ENCODE assay signal across 8 cellular contexts in the genomic region with DNA sequence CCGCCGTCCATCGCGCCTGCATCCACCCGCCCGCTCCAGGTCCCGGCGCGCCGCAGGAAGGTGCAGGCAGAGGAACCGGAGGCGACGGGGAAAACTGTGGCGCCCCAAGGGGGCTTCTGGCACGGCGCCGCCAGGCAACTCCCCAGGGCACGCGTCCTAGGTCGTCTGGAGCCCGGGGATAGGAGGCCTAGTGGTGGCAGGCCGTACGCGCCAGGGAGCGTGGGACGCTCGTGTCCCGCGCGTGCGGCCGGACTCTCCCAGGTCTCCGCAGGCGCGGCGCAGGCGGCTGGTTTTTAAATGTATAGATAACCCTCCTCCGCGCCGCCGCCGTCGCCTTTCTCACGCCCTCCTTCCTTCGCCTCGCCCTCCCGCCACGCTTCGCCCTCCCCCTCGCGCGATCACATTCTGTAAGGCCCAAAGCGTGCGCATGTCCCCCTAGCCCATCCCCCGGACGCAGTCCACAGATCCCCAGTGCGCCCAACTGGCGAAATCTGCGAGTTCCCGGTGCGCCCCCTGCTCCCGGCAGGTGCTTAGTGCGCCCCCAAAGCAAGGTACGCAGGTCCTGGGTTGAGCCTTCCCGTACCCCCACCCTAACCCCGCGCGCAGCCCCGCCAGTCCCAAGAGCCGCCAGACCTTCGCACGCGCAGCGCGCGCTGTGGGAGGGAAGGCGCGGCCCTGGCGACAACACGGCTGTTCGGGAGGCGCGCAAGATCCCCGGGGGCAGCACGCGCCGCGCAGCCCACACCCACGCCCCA. TPM values are rescaled to one million over a fixed set of nuclear protein-coding genes. Genes with fewer than 3 reads are reported as not detected.
DNase-seq lines count a peak whose midpoint lies in the region; ATAC-seq and TF ChIP-seq lines count a peak whose summit lies in the region.

A gene with protein sequence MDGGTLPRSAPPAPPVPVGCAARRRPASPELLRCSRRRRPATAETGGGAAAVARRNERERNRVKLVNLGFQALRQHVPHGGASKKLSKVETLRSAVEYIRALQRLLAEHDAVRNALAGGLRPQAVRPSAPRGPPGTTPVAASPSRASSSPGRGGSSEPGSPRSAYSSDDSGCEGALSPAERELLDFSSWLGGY (minus strand): TSS at position 267 of the 755 bp plus-strand sequence. CDS start 256 bp downstream, at position 11.

- peak within 1 kb of the TSS; percentile 34 for H3K4me3 Mint-ChIP-seq in T-helper 1 cell treated with Interleukin-12 subunit alpha and Interleukin-12 subunit beta and Interleukin-4 antibody, amounts not matched to agents 30 μg/mL and 1 μg/mL, for 36 hours
- H3K4me3 Mint-ChIP-seq in activated naive CD8-positive, alpha-beta T cell treated with anti-CD3 and anti-CD28 coated beads for 36 hours = peak within 1 kb of the TSS; percentile 71

- peaks cover 19 to 48% of the 10 kb centered on the region in 2 donors for H3K27me3 ChIP-seq in left lung
- peaks cover 19 to 51% of the 10 kb centered on the region in 2 donors for H3K27me3 ChIP-seq in stomach smooth muscle (ENCODE audit: control insufficient read depth in 1 of 2, insufficient read depth in 2 of 2, low read length in 2 of 2)

- no peak for ATAC-seq in left lung

- H3K36me3 ChIP-seq in left lung = no peaks in the 10 kb centered on the region
- H3K36me3 ChIP-seq in stomach smooth muscle (ENCODE audit: control insufficient read depth in 2 of 2, insufficient read depth in 2 of 2, low read length in 2 of 2) = no peaks in the 10 kb centered on the region

- H3K4me1 ChIP-seq in left lung = peaks cover 10 to 42% of the 10 kb centered on the region in 2 donors
- peaks cover 20% of the 10 kb centered on the region for H3K4me1 ChIP-seq in stomach smooth muscle (ENCODE audit: control insufficient read depth, insufficient read depth, low read length)

- H3K9me3 ChIP-seq in left lung (no peaks in the 10 kb centered on the region), stomach smooth muscle (ENCODE audit: control insufficient read depth in 2 of 2, low read length in 2 of 2) (no peaks in the 10 kb centered on the region)

- H3K27ac Mint-ChIP-seq in T-helper 1 cell treated with Interleukin-12 subunit alpha and Interleukin-12 subunit beta and Interleukin-4 antibody, amounts not matched to agents 30 μg/mL and 1 μg/mL, for 36 hours = no peak within 1 kb of the TSS
- H3K27ac Mint-ChIP-seq in activated naive CD8-positive, alpha-beta T cell treated with anti-CD3 and anti-CD28 coated beads for 36 hours = no peak within 1 kb of the TSS

- H3K36me3 Mint-ChIP-seq in T-helper 1 cell treated with Interleukin-12 subunit alpha and Interleukin-12 subunit beta and Interleukin-4 antibody, amounts not matched to agents 30 μg/mL and 1 μg/mL, for 36 hours (ENCODE audit: low read depth) = no peaks in the 10 kb centered on the region
- H3K36me3 Mint-ChIP-seq in activated naive CD8-positive, alpha-beta T cell treated with anti-CD3 and anti-CD28 coated beads for 36 hours = no peaks in the 10 kb centered on the region

- H3K27me3 Mint-ChIP-seq in T-helper 1 cell treated with Interleukin-12 subunit alpha and Interleukin-12 subunit beta and Interleukin-4 antibody, amounts not matched to agents 30 μg/mL and 1 μg/mL, for 36 hours (ENCODE audit: low read depth) = peaks cover 37% of the 10 kb centered on the region
- peaks cover 28% of the 10 kb centered on the region for H3K27me3 Mint-ChIP-seq in activated naive CD8-positive, alpha-beta T cell treated with anti-CD3 and anti-CD28 coated beads for 36 hours

- no peak for TF ChIP-seq CTCF in left lung (IDR thresholded peaks at IDR 0.05)

- DNase-seq in T-helper 1 cell (no peak), left lung (peak in 1 of 2 donors; percentile 85), NCI-H774 (lab: John Stamatoyannopoulos, UW) (no peak), DMS114 treated with DMSO at 0.1 percent for 48 hours (lab: John Stamatoyannopoulos, UW; ENCODE audit: unreplicated experiment) (no peak)
- DNase-seq in activated naive CD8-positive, alpha-beta T cell treated with anti-CD3 and anti-CD28 coated beads for 36 hours = peak; percentile 22
- DNase-seq in effector CD4-positive, alpha-beta T cell = no peak

- no peaks in the 10 kb centered on the region for H3K9me3 Mint-ChIP-seq in T-helper 1 cell treated with Interleukin-12 subunit alpha and Interleukin-12 subunit beta and Interleukin-4 antibody, amounts not matched to agents 30 μg/mL and 1 μg/mL, for 36 hours
- H3K9me3 Mint-ChIP-seq in activated naive CD8-positive, alpha-beta T cell treated with anti-CD3 and anti-CD28 coated beads for 36 hours = no peaks in the 10 kb centered on the region

- peak within 1 kb of the TSS; percentile 29 to 52 for H3K4me3 ChIP-seq in left lung
- peak within 1 kb of the TSS; percentile 25 to 49 for H3K4me3 ChIP-seq in stomach smooth muscle (ENCODE audit: low read length in 2 of 2)

- peak within 1 kb of the TSS in 1 of 2 donors; percentile 88 for H3K27ac ChIP-seq in left lung
- H3K27ac ChIP-seq in stomach smooth muscle (ENCODE audit: low read length) = no peak within 1 kb of the TSS

- intact Hi-C loops in left lung (cut with DNase I) = no loop called here

- H3K9ac ChIP-seq in stomach smooth muscle (ENCODE audit: low read length in 2 of 2) = no peak within 1 kb of the TSS

- H3K4me1 Mint-ChIP-seq in T-helper 1 cell treated with Interleukin-12 subunit alpha and Interleukin-12 subunit beta and Interleukin-4 antibody, amounts not matched to agents 30 μg/mL and 1 μg/mL, for 36 hours (ENCODE audit: low read depth) = peaks cover 17% of the 10 kb centered on the region
- H3K4me1 Mint-ChIP-seq in activated naive CD8-positive, alpha-beta T cell treated with anti-CD3 and anti-CD28 coated beads for 36 hours = peaks cover 20% of the 10 kb centered on the region

RNA-seq across cellular contexts. Expression of the gene that starts here (rescaled TPM):
- 1 to 10 TPM; 2.5 to 2.9 TPM for total RNA-seq in activated naive CD8-positive, alpha-beta T cell treated with anti-CD3 and anti-CD28 coated beads for 36 hours
- 1 to 10 TPM in 1 of 2 donors, under 1 TPM in 1; 0.79 to 2.3 TPM for total RNA-seq in left lung
